Comparison of ENCODE assay signal across 29 cellular contexts in genomic region chr1:159751022-159751421, GRCh38. TPM values are rescaled to one million over a fixed set of nuclear protein-coding genes. Genes with fewer than 3 reads are reported as not detected.
"Had no signal": no experiment of that assay in that cellular context is flagged by ENCODE, and none has a peak within 500 bp of the region (broad histone marks: within the 10 kb centered on the region; RNA-seq: fewer than 3 reads in every experiment).

No MANE protein-coding gene starts in this region.

- H3K27ac ChIP-seq: foreskin keratinocyte, hepatocyte, thoracic aorta, WERI-Rb-1 had no signal

- H3K4me3 Mint-ChIP-seq: activated naive CD8-positive, alpha-beta T cell; activated T-cell treated with anti-CD3 and anti-CD28 coated beads, Interleukin-2, amount 50 U/mL, for 4 hours; immature natural killer cell; naive thymus-derived CD4-positive, alpha-beta T cell; neural crest cell; stimulated activated memory B cell treated with anti-CD40 and anti-IgM and Interleukin-4, amounts not matched to agents 10 μg/mL and 1 μg/mL and 100 μg/mL, for 72 hours; type B pancreatic cell had no signal

- H3K27ac Mint-ChIP-seq: activated naive CD8-positive, alpha-beta T cell; activated T-helper 2 cell treated with anti-CD3 and anti-CD28 coated beads, Interferon-gamma antibody, Interleukin-2, Interleukin-4, amounts not matched to agents 10 μg/mL and 5 μg/mL and 100 μg/mL, durations not matched to agents 14 hours and 24 hours and 36 hours; immature natural killer cell; naive thymus-derived CD4-positive, alpha-beta T cell; stimulated activated memory B cell treated with anti-CD40 and anti-IgM and Interleukin-4, amounts not matched to agents 10 μg/mL and 1 μg/mL and 100 μg/mL, for 72 hours; type B pancreatic cell had no signal

- H3K27me3 Mint-ChIP-seq: activated naive CD8-positive, alpha-beta T cell had no signal

- H3K4me1 ChIP-seq: foreskin keratinocyte, stomach had no signal

- H3K9me3 Mint-ChIP-seq: activated T-cell treated with anti-CD3 and anti-CD28 coated beads, Interleukin-2, amount 50 U/mL, for 4 hours; activated T-helper 2 cell treated with anti-CD3 and anti-CD28 coated beads, Interferon-gamma antibody, Interleukin-2, Interleukin-4, amounts not matched to agents 10 μg/mL and 5 μg/mL and 100 μg/mL, durations not matched to agents 14 hours and 24 hours and 36 hours; immature natural killer cell; naive thymus-derived CD4-positive, alpha-beta T cell; neural crest cell; stimulated activated memory B cell treated with anti-CD40 and anti-IgM and Interleukin-4, amounts not matched to agents 10 μg/mL and 1 μg/mL and 100 μg/mL, for 72 hours; type B pancreatic cell had no signal

- H3K27me3 ChIP-seq: foreskin keratinocyte, hepatocyte, stomach had no signal

- H3K4me1 Mint-ChIP-seq: immature natural killer cell; neural crest cell; stimulated activated memory B cell treated with anti-CD40 and anti-IgM and Interleukin-4, amounts not matched to agents 10 μg/mL and 1 μg/mL and 100 μg/mL, for 72 hours had no signal

- DNase-seq: activated CD4-positive, alpha-beta T cell treated with anti-CD3 and anti-CD28 coated beads for 1 hour; activated CD8-positive, alpha-beta memory T cell treated with anti-CD3 and anti-CD28 coated beads for 24 hours; activated CD8-positive, alpha-beta memory T cell treated with anti-CD3 and anti-CD28 coated beads, Interleukin-2, amount 50 U/mL, for 48 hours; activated naive CD4-positive, alpha-beta T cell; activated T-cell treated with anti-CD3 and anti-CD28 coated beads, Interleukin-2, amount 50 U/mL, for 4 hours; amniotic stem cell; cerebellar nuclear complex; effector CD4-positive, alpha-beta T cell; foreskin keratinocyte; immature natural killer cell; kidney glomerular epithelial cell; naive thymus-derived CD4-positive, alpha-beta T cell; occipital lobe; stimulated activated CD4-positive, alpha-beta T cell treated with anti-CD3 and anti-CD28 coated beads, Interleukin-15, amount 100 ng/mL, for 24 hours; stomach; T-helper 1 cell; WERI-Rb-1 had no signal

- ATAC-seq: activated T-cell treated with anti-CD3 and anti-CD28 coated beads, Interleukin-2, amount 50 U/mL, for 4 hours; foreskin keratinocyte; naive thymus-derived CD4-positive, alpha-beta T cell; stimulated activated memory B cell treated with anti-CD40 and anti-IgM and Interleukin-4, amounts not matched to agents 10 μg/mL and 1 μg/mL and 100 μg/mL, for 72 hours had no signal

- H3K9me3 ChIP-seq: stomach, thoracic aorta had no signal

- H3K36me3 ChIP-seq: stomach, thoracic aorta, WERI-Rb-1 had no signal

- H3K4me3 ChIP-seq: hepatocyte, smooth muscle cell, stomach, thoracic aorta had no signal

- H3K36me3 Mint-ChIP-seq: activated naive CD8-positive, alpha-beta T cell; immature natural killer cell; naive thymus-derived CD4-positive, alpha-beta T cell; stimulated activated memory B cell treated with anti-CD40 and anti-IgM and Interleukin-4, amounts not matched to agents 10 μg/mL and 1 μg/mL and 100 μg/mL, for 72 hours; type B pancreatic cell had no signal

RNA-seq across cellular contexts. Expression of gene CRP, which starts 36.6 kb away (rescaled TPM):
- total RNA-seq: activated T-helper 2 cell treated with anti-CD3 and anti-CD28 coated beads, Interferon-gamma antibody, Interleukin-2, Interleukin-4, amounts not matched to agents 10 μg/mL and 5 μg/mL and 100 μg/mL, durations not matched to agents 14 hours and 24 hours and 36 hours; bronchial epithelial cell; epithelial cell of proximal tubule; foreskin keratinocyte; glomerular endothelial cell; hepatocyte; mesenteric fat pad; naive thymus-derived CD4-positive, alpha-beta T cell; neural crest cell; smooth muscle cell; stomach; thoracic aorta had no signal

RNA-seq across cellular contexts. Expression of gene FCRL6, which starts 51.1 kb away (rescaled TPM):
- total RNA-seq: activated T-helper 2 cell treated with anti-CD3 and anti-CD28 coated beads, Interferon-gamma antibody, Interleukin-2, Interleukin-4, amounts not matched to agents 10 μg/mL and 5 μg/mL and 100 μg/mL, durations not matched to agents 14 hours and 24 hours and 36 hours; bronchial epithelial cell; epithelial cell of proximal tubule; foreskin keratinocyte; glomerular endothelial cell; hepatocyte; mesenteric fat pad; neural crest cell; occipital lobe; smooth muscle cell; stomach; thoracic aorta had no signal
